In the genomic region with DNA sequence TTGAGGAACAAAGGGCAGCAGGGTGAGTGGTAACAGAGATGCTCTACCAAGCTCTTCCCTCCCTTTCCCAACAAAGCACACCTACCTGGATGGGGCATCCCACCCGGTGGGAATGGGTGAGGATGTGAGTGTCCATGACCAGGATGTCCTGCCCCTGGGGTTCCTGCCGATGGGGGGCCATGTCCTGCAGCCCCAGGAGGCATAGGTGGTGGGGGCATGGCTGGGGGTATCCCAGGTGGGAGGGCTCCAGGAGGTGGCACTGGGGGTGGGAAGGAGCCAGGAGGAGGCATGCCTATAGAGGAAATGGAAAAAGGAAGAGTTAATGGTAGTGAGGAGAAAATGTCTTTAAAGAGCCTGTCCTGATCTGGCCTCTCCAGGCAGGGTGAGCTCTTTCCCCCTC, we compare ENCODE assay signal across 13 cellular contexts. TPM values are rescaled to one million over a fixed set of nuclear protein-coding genes. Genes with fewer than 3 reads are reported as not detected.
DNase-seq lines count a peak whose midpoint lies in the region; ATAC-seq and TF ChIP-seq lines count a peak whose summit lies in the region.
"Had no signal": no experiment of that assay in that cellular context is flagged by ENCODE, and none has a peak within 500 bp of the region (broad histone marks: within the 10 kb centered on the region; RNA-seq: fewer than 3 reads in every experiment).

No MANE protein-coding gene starts in this region.

- no peak overlapping the region for H3K27ac ChIP-seq in PC-9
- H3K27ac ChIP-seq in endodermal cell (ENCODE audit: low read depth, low read length), result no peak overlapping the region
- no peak overlapping the region for H3K27ac ChIP-seq in esophagus muscularis mucosa (replicated peaks in 1 of 4)
- H3K27ac ChIP-seq: testis had no signal

- TF ChIP-seq POLR2A in esophagus muscularis mucosa (IDR thresholded peaks at IDR 0.05; ENCODE audit: low read depth), result no peak

- H4K20me1 ChIP-seq in PC-9 (ENCODE audit: insufficient read depth), result peaks cover 7% of the 10 kb centered on the region

- CTCF ChIA-PET in PC-9 (lab: Charles Lee), result interaction anchor here (0.6 kb wide), 1 partner anchor 896 kb away, joined by 5 read pairs; no protein-coding TSS in a partner anchor

- H3K9me3 ChIP-seq in PC-9 (ENCODE audit: insufficient read depth, low read depth), result no peaks in the 10 kb centered on the region
- H3K9me3 ChIP-seq in endodermal cell (ENCODE audit: control insufficient read depth, low read length), result no peaks in the 10 kb centered on the region
- no peaks in the 10 kb centered on the region for H3K9me3 ChIP-seq in skeletal muscle satellite cell (replicated peaks; ENCODE audit: low read length)
- no peaks in the 10 kb centered on the region for H3K9me3 ChIP-seq in esophagus muscularis mucosa
- H3K9me3 ChIP-seq: testis had no signal

- H3K4me3 Mint-ChIP-seq in activated T-cell treated with anti-CD3 and anti-CD28 coated beads, Interleukin-2, amount 50 U/mL, for 4 hours, result peak overlapping the region; percentile 99
- peak overlapping the region; percentile 86 for H3K4me3 Mint-ChIP-seq in endodermal cell

- no peaks in the 10 kb centered on the region for H3K9me2 ChIP-seq in PC-9 (ENCODE audit: insufficient read depth)

- no peaks in the 10 kb centered on the region for H3K27me3 Mint-ChIP-seq in activated T-cell treated with anti-CD3 and anti-CD28 coated beads, Interleukin-2, amount 50 U/mL, for 4 hours (ENCODE audit: low read depth)
- H3K27me3 Mint-ChIP-seq in endodermal cell (ENCODE audit: insufficient read depth), result no peaks in the 10 kb centered on the region

- WGBS in endodermal cell (ENCODE audit: insufficient coverage in 1 of 2, insufficient read length in 1 of 2), 2 experiments, result 86% methylated on average over 2 of the region's 2 CpGs; no CpG with 5 or more reads in 1 of the 2 experiments
- 97% methylated on average over 2 of the region's 2 CpGs for WGBS in esophagus muscularis mucosa

- ATAC-seq in activated T-cell treated with anti-CD3 and anti-CD28 coated beads, Interleukin-2, amount 50 U/mL, for 4 hours, result no peak
- ATAC-seq: left lobe of liver had no signal

- H3F3A ChIP-seq in PC-9 (ENCODE audit: insufficient read depth, low read depth), result peaks cover 42% of the 10 kb centered on the region

- POLR2A ChIA-PET in PC-9 (lab: Charles Lee; ENCODE audit: unreplicated experiment), result interaction anchor here (0.7 kb wide), 1 partner anchor 12 kb away, joined by 4 read pairs; no protein-coding TSS in a partner anchor

- H2AFZ ChIP-seq in PC-9, result no peak overlapping the region

- no peak overlapping the region for H3K9ac ChIP-seq in endodermal cell (ENCODE audit: extremely low read depth, low read length, poor library complexity, severe bottlenecking)
- H3K9ac ChIP-seq in skeletal muscle satellite cell (ENCODE audit: low read depth, low read length), result no peak overlapping the region

- H3K4me1 Mint-ChIP-seq in activated T-cell treated with anti-CD3 and anti-CD28 coated beads, Interleukin-2, amount 50 U/mL, for 4 hours (ENCODE audit: low read depth), result peaks cover 40% of the 10 kb centered on the region
- H3K4me1 Mint-ChIP-seq in endodermal cell, result peaks cover 19% of the 10 kb centered on the region

- H3K9me3 Mint-ChIP-seq in activated T-cell treated with anti-CD3 and anti-CD28 coated beads, Interleukin-2, amount 50 U/mL, for 4 hours, result no peaks in the 10 kb centered on the region
- no peaks in the 10 kb centered on the region for H3K9me3 Mint-ChIP-seq in endodermal cell

- no peak for DNase-seq in activated T-cell treated with anti-CD3 and anti-CD28 coated beads, Interleukin-2, amount 50 U/mL, for 4 hours
- no peak for DNase-seq in activated T-cell treated with anti-CD3 and anti-CD28 coated beads for 4 hours
- no peak for DNase-seq in PC-9
- DNase-seq in endodermal cell, result no peak
- no peak for DNase-seq in activated CD4-positive, CD25-positive, alpha-beta regulatory T cell treated with anti-CD3 and anti-CD28 coated beads, Interleukin-2, amount 50 U/mL, for 72 hours
- DNase-seq in esophagus muscularis mucosa (ENCODE audit: extremely low spot score), result no peak
- no peak for DNase-seq in GM19238 (ENCODE audit: insufficient read length, low spot score)
- DNase-seq: activated gamma-delta T cell, cortex of kidney, IMR-90, testis had no signal

- TF ChIP-seq CTCF in PC-9 (conservative IDR thresholded peaks at IDR 0.05), result no peak
- TF ChIP-seq CTCF in endodermal cell (conservative IDR thresholded peaks at IDR 0.05), result no peak
- TF ChIP-seq CTCF in esophagus muscularis mucosa (IDR thresholded peaks at IDR 0.05), result no peak

- H3K27me3 ChIP-seq in PC-9 (ENCODE audit: insufficient read depth, low read depth) (no peaks in the 10 kb centered on the region), endodermal cell (ENCODE audit: control insufficient read depth, insufficient read depth, low read length, poor library complexity, severe bottlenecking) (no peaks in the 10 kb centered on the region), skeletal muscle satellite cell (ENCODE audit: control insufficient read depth, insufficient read depth, low read length) (no peaks in the 10 kb centered on the region), esophagus muscularis mucosa (no peaks in the 10 kb centered on the region)
- H3K27me3 ChIP-seq: testis had no signal

- H3K4me3 ChIP-seq in PC-9 (peak overlapping the region; percentile 69; the same call in 1 of the 2 replicates), endodermal cell (ENCODE audit: low read length) (peak overlapping the region; percentile 99), skeletal muscle satellite cell (ENCODE audit: low read length) (no peak overlapping the region), esophagus muscularis mucosa (no peak overlapping the region)
- H3K4me3 ChIP-seq: testis had no signal

- peaks cover 48% of the 10 kb centered on the region for H3K36me3 Mint-ChIP-seq in activated T-cell treated with anti-CD3 and anti-CD28 coated beads, Interleukin-2, amount 50 U/mL, for 4 hours (ENCODE audit: insufficient read depth)
- H3K36me3 Mint-ChIP-seq in endodermal cell (ENCODE audit: low read depth), result peaks cover 43% of the 10 kb centered on the region

- H3K4me1 ChIP-seq in PC-9 (replicated peaks; ENCODE audit: insufficient read depth) (peaks cover 21% of the 10 kb centered on the region), endodermal cell (ENCODE audit: control insufficient read depth, insufficient read depth, low read length) (peaks cover 6% of the 10 kb centered on the region), skeletal muscle satellite cell (ENCODE audit: control insufficient read depth, insufficient read depth, low read length) (peaks cover 33% of the 10 kb centered on the region), esophagus muscularis mucosa (peaks cover 29 to 42% (median 36%) of the 10 kb centered on the region in 4 donors)

- H3K4me2 ChIP-seq in PC-9 (peak overlapping the region; percentile 88), skeletal muscle satellite cell (ENCODE audit: low read length) (peak overlapping the region; percentile 95)

- peaks cover 32% of the 10 kb centered on the region for H3K79me2 ChIP-seq in PC-9 (ENCODE audit: low read depth)

- H3K27ac Mint-ChIP-seq in endodermal cell, result no peak overlapping the region

- intact Hi-C loops in PC-9 (cut with micrococcal nuclease; ENCODE audit: unreplicated experiment), result no loop called here
- intact Hi-C loops in esophagus muscularis mucosa (cut with DNase I), result no loop called here

- BruUV-seq in PC-9 (replicated peaks; lab: Mats Ljungman, UMichigan), result no TSS peak

- H3K36me3 ChIP-seq in PC-9 (ENCODE audit: low read depth), result peaks cover 35% of the 10 kb centered on the region
- peaks cover 46% of the 10 kb centered on the region for H3K36me3 ChIP-seq in endodermal cell (ENCODE audit: control insufficient read depth, insufficient read depth, low read length)
- peaks cover 53% of the 10 kb centered on the region for H3K36me3 ChIP-seq in skeletal muscle satellite cell (ENCODE audit: insufficient read depth, low read length)
- peaks cover 36 to 73% (median 57%) of the 10 kb centered on the region in 4 donors for H3K36me3 ChIP-seq in esophagus muscularis mucosa

- TF ChIP-seq EP300 in esophagus muscularis mucosa (IDR thresholded peaks at IDR 0.05), result no peak

RNA-seq across cellular contexts. Expression of gene SF3B4, which starts 1.9 kb away (rescaled TPM):
- total RNA-seq in activated T-cell treated with anti-CD3 and anti-CD28 coated beads, Interleukin-2, amount 50 U/mL, for 4 hours, result 100 to 1,000 TPM; 129 to 135 (median 130) TPM
- total RNA-seq in PC-9 (2021), result 50.8 and 73.1 TPM in 2 replicates
- total RNA-seq in endodermal cell, result 10 to 100 TPM; 85.8 to 93.8 TPM
- polyA plus RNA-seq in endodermal cell (2013, experiment 1 of 2), result 78.1 TPM
- polyA plus RNA-seq in endodermal cell (2013, experiment 2 of 2), result 64.5 TPM
- total RNA-seq in skeletal muscle satellite cell (2012; rRNA removed), result 12.7 and 15.7 TPM in 2 replicates
- 10 to 100 TPM; 12.1 to 21.6 (median 14.0) TPM for total RNA-seq in esophagus muscularis mucosa

RNA-seq across cellular contexts. Expression of gene SV2A, which starts 8.1 kb away (rescaled TPM):
- total RNA-seq in activated T-cell treated with anti-CD3 and anti-CD28 coated beads, Interleukin-2, amount 50 U/mL, for 4 hours, result 1 to 10 TPM; 4.8 to 5.4 (median 5.0) TPM
- total RNA-seq in PC-9 (2021), result 0.20 and 0.33 TPM in 2 replicates
- 10 to 100 TPM; 25.6 to 26.2 TPM for total RNA-seq in endodermal cell
- 36.6 TPM for polyA plus RNA-seq in endodermal cell (2013, experiment 1 of 2)
- polyA plus RNA-seq in endodermal cell (2013, experiment 2 of 2), result 31.9 TPM
- 2.0 and 6.1 TPM in 2 replicates for total RNA-seq in skeletal muscle satellite cell (2012; rRNA removed)
- 1 to 10 TPM; 3.3 to 8.6 (median 5.5) TPM for total RNA-seq in esophagus muscularis mucosa

RNA-seq across cellular contexts. Expression of gene MTMR11, which starts 10.9 kb away (rescaled TPM):
- 1 to 10 TPM; 1.3 to 2.5 (median 2.0) TPM for total RNA-seq in activated T-cell treated with anti-CD3 and anti-CD28 coated beads, Interleukin-2, amount 50 U/mL, for 4 hours
- total RNA-seq in PC-9 (2021), result 16.0 and 18.2 TPM in 2 replicates
- total RNA-seq in endodermal cell, result 1 to 10 TPM; 4.7 to 6.6 TPM
- polyA plus RNA-seq in endodermal cell (2013, experiment 1 of 2), result 9.5 TPM
- polyA plus RNA-seq in endodermal cell (2013, experiment 2 of 2), result 8.2 TPM
- 3.3 and 5.2 TPM in 2 replicates for total RNA-seq in skeletal muscle satellite cell (2012; rRNA removed)
- total RNA-seq in esophagus muscularis mucosa, result 10 to 100 TPM in 2 of 4 donors, 1 to 10 TPM in 2; 7.3 to 15.0 (median 10.5) TPM

RNA-seq across cellular contexts. Expression of gene BOLA1, which starts 26.4 kb away (rescaled TPM):
- 10 to 100 TPM; 15.7 to 18.9 (median 17.9) TPM for total RNA-seq in activated T-cell treated with anti-CD3 and anti-CD28 coated beads, Interleukin-2, amount 50 U/mL, for 4 hours
- total RNA-seq in PC-9 (2021), result 16.2 and 23.7 TPM in 2 replicates
- total RNA-seq in endodermal cell, result 10 to 100 TPM; 10.2 to 14.7 TPM
- 4.1 TPM for polyA plus RNA-seq in endodermal cell (2013, experiment 1 of 2)
- 3.6 TPM for polyA plus RNA-seq in endodermal cell (2013, experiment 2 of 2)
- total RNA-seq in skeletal muscle satellite cell (2012; rRNA removed), result 11.4 and 11.7 TPM in 2 replicates
- total RNA-seq in esophagus muscularis mucosa, result 10 to 100 TPM; 31.1 to 45.8 (median 41.6) TPM

Comparison
In these comparisons a context has a peak if more than half of its experiments do, and no peak if none do; other contexts are left out.
1. H3K4me3 ChIP-seq: peak in PC-9 (single experiment) and endodermal cell (single experiment); none in skeletal muscle satellite cell (single experiment) and esophagus muscularis mucosa (0 of 4).